ENCODE assay signal across 8 cellular contexts in the genomic region with DNA sequence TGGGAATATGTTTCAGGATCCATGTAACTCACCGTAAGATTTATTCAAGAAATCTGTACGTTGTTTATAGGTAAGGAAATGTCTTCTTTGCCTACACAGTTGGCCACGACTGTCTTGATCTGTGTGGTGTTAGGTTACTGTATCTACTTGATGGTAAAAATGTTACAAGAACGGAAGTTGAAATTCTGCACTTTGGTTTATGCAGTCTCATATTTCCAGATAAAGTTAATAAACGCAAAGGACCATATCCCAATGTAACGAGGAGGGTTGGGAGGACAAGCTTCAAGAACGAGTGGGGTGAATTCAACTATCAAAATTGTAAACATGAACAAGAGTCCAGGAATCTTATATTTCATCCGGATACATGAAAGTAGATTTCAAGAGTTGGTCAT. TPM values are rescaled to one million over a fixed set of nuclear protein-coding genes. Genes with fewer than 3 reads are reported as not detected.
DNase-seq lines count a peak whose midpoint lies in the region; ATAC-seq and TF ChIP-seq lines count a peak whose summit lies in the region.

No MANE protein-coding gene starts in this region.

- H3K9me2 ChIP-seq in GM23248 (ENCODE audit: insufficient read depth): no peaks in the 10 kb centered on the region

- peak overlapping the region; percentile 85 for H3K9ac ChIP-seq in GM23248
- H3K9ac ChIP-seq in SK-N-MC (ENCODE audit: insufficient read length): peak overlapping the region; percentile 87
- H3K9ac ChIP-seq in fibroblast of lung (ENCODE audit: insufficient read depth, low read length): peak overlapping the region; percentile 67

- no peaks in the 10 kb centered on the region for H3K27me3 ChIP-seq in GM23248 (replicated peaks; ENCODE audit: insufficient read depth)
- H3K27me3 ChIP-seq in fibroblast of lung (ENCODE audit: control insufficient read depth, insufficient read depth, low read length): no peaks in the 10 kb centered on the region

- no peaks in the 10 kb centered on the region for H3K27me3 Mint-ChIP-seq in progenitor cell of endocrine pancreas

- peak overlapping the region; percentile 98 for H3K4me3 Mint-ChIP-seq in progenitor cell of endocrine pancreas (ENCODE audit: low read depth)

- DNase-seq in GM23248 (no peak), SK-N-MC (ENCODE audit: low read depth, low spot score) (no peak), fibroblast of lung (ENCODE audit: low read depth in 2 of 2) (peak; percentile 16 to 44), progenitor cell of endocrine pancreas (ENCODE audit: low spot score, unreplicated experiment) (no peak), RKO (ENCODE audit: low spot score) (no peak), NCI-H2081 (lab: John Stamatoyannopoulos, UW) (no peak), DMS153 (lab: John Stamatoyannopoulos, UW) (no peak)

- 11 to 14% methylated on average over 8 of the region's 8 CpGs for WGBS in GM23248 (ENCODE audit: low coverage in 1 of 2, low lambda C conversion rate in 2 of 2, missing lambda C conversion rate in 2 of 2), 2 experiments

- ATAC-seq in GM18511 (IDR thresholded peaks at IDR 0.05; ENCODE audit: unreplicated experiment): no peak

- peaks cover 15% of the 10 kb centered on the region; the same call in 1 of the 2 replicates for H3K4me1 ChIP-seq in GM23248 (ENCODE audit: insufficient read depth)
- no peaks in the 10 kb centered on the region for H3K4me1 ChIP-seq in fibroblast of lung (ENCODE audit: control insufficient read depth, extremely low read depth, insufficient read depth, low read length)

- H4K20me1 ChIP-seq in GM23248 (ENCODE audit: insufficient read depth) (no peaks in the 10 kb centered on the region), fibroblast of lung (ENCODE audit: control insufficient read depth, extremely low read depth, insufficient read depth, low read length) (no peaks in the 10 kb centered on the region)

- H3K4me2 ChIP-seq in GM23248 (ENCODE audit: unreplicated experiment): peak overlapping the region; percentile 99
- peak overlapping the region; percentile 90 for H3K4me2 ChIP-seq in fibroblast of lung (ENCODE audit: extremely low read depth, insufficient read depth, low read length)

- peaks cover 2% of the 10 kb centered on the region for H3K36me3 Mint-ChIP-seq in progenitor cell of endocrine pancreas (ENCODE audit: insufficient read depth)

- H3K4me1 Mint-ChIP-seq in progenitor cell of endocrine pancreas (ENCODE audit: low read depth): peaks cover 18% of the 10 kb centered on the region

- H3K36me3 ChIP-seq in GM23248 (ENCODE audit: low read depth) (no peaks in the 10 kb centered on the region), SK-N-MC (ENCODE audit: insufficient read depth, low read length) (no peaks in the 10 kb centered on the region), fibroblast of lung (ENCODE audit: control insufficient read depth, insufficient read depth, low read length) (no peaks in the 10 kb centered on the region)

- H3K27ac ChIP-seq in GM23248 (peak overlapping the region; percentile 68), SK-N-MC (peak overlapping the region; percentile 63; the same call in 1 of the 2 replicates), fibroblast of lung (ENCODE audit: insufficient read depth, low read length) (peak overlapping the region; percentile 68)

- peak overlapping the region; percentile 90 for H3K4me3 ChIP-seq in GM23248
- peak overlapping the region; percentile 96 for H3K4me3 ChIP-seq in SK-N-MC
- H3K4me3 ChIP-seq in fibroblast of lung (replicated peaks in 1 of 4; ENCODE audit: control extremely low read depth in 1 of 4, insufficient read depth in 1 of 4, low read depth in 3 of 4, low read length in 4 of 4): peak overlapping the region; percentile 70 to 90 (median 82)

- H2AFZ ChIP-seq in GM23248 (peak overlapping the region; percentile 95), fibroblast of lung (ENCODE audit: low read length) (peak overlapping the region; percentile 81)

- H3K79me2 ChIP-seq in GM23248 (ENCODE audit: insufficient read depth): peaks cover 55% of the 10 kb centered on the region
- H3K79me2 ChIP-seq in fibroblast of lung (ENCODE audit: control insufficient read depth, insufficient read depth, low read length): peaks cover 11% of the 10 kb centered on the region

- H3K9me3 ChIP-seq in GM23248 (ENCODE audit: low read depth) (no peaks in the 10 kb centered on the region), SK-N-MC (ENCODE audit: low read depth, low read length) (no peaks in the 10 kb centered on the region), fibroblast of lung (ENCODE audit: control insufficient read depth, insufficient read depth, low read depth, low read length) (no peaks in the 10 kb centered on the region)

- in situ Hi-C loops in GM23248 (cut with MboI): no loop called here

- no peak for TF ChIP-seq CTCF in fibroblast of lung (conservative IDR thresholded peaks at IDR 0.05 in 1 of 2, IDR thresholded peaks at IDR 0.05 in 1 of 2; ENCODE audit: low read depth in 1 of 2, low read length in 2 of 2)
- no peak for TF ChIP-seq CTCF in progenitor cell of endocrine pancreas (IDR thresholded peaks at IDR 0.05; ENCODE audit: unreplicated experiment)

- no peaks in the 10 kb centered on the region for H3K9me3 Mint-ChIP-seq in progenitor cell of endocrine pancreas (ENCODE audit: low read depth)

- H3K27ac Mint-ChIP-seq in progenitor cell of endocrine pancreas: peak overlapping the region; percentile 98

- H3F3A ChIP-seq in GM23248 (ENCODE audit: insufficient read depth): peaks cover 14% of the 10 kb centered on the region

RNA-seq across cellular contexts. Expression of a gene that starts 1.0 kb away (rescaled TPM):
- 8.1 and 9.2 TPM in 2 replicates for total RNA-seq in GM23248 (2014; rRNA removed; shearing (Covaris generic))
- polyA plus RNA-seq in GM23248 (2016; fragmentation: Nextera tagmentation; extraction: Ambion mirVana): 3.5 and 3.8 TPM in 2 replicates
- 5.9 and 8.9 TPM in 2 replicates for total RNA-seq in fibroblast of lung
- 13.0 and 15.8 TPM in 2 replicates for polyA plus RNA-seq in fibroblast of lung
- 3.3 and 4.9 TPM in 2 replicates for polyA plus RNA-seq in fibroblast of lung (2012)
- 11.3 and 11.6 TPM in 2 replicates for polyA minus RNA-seq in fibroblast of lung (ENCODE audit: low replicate concordance)
- total RNA-seq in progenitor cell of endocrine pancreas: 20.8 and 22.3 TPM in 2 replicates

RNA-seq across cellular contexts. Expression of a gene that starts 50.6 kb away (rescaled TPM):
- total RNA-seq in GM23248 (2014; rRNA removed; shearing (Covaris generic)): 142 and 160 TPM in 2 replicates
- 147 and 154 TPM in 2 replicates for polyA plus RNA-seq in GM23248 (2016; fragmentation: Nextera tagmentation; extraction: Ambion mirVana)
- total RNA-seq in fibroblast of lung: 232 and 252 TPM in 2 replicates
- 150 and 189 TPM in 2 replicates for polyA plus RNA-seq in fibroblast of lung
- polyA plus RNA-seq in fibroblast of lung (2012): 119 and 178 TPM in 2 replicates
- polyA minus RNA-seq in fibroblast of lung (ENCODE audit: low replicate concordance): 18.6 and 22.7 TPM in 2 replicates
- total RNA-seq in progenitor cell of endocrine pancreas: 99.2 and 110 TPM in 2 replicates

RNA-seq across cellular contexts. Expression of a gene that starts 51.4 kb away (rescaled TPM):
- 51.1 and 53.2 TPM in 2 replicates for total RNA-seq in GM23248 (2014; rRNA removed; shearing (Covaris generic))
- polyA plus RNA-seq in GM23248 (2016; fragmentation: Nextera tagmentation; extraction: Ambion mirVana) (47.8 and 47.9 TPM in 2 replicates), fibroblast of lung (75.7 and 80.6 TPM in 2 replicates)
- total RNA-seq in fibroblast of lung (125 and 213 TPM in 2 replicates), progenitor cell of endocrine pancreas (70.1 and 71.0 TPM in 2 replicates)
- polyA plus RNA-seq in fibroblast of lung (2012): 50.8 and 52.2 TPM in 2 replicates
- polyA minus RNA-seq in fibroblast of lung (ENCODE audit: low replicate concordance): 22.9 and 28.1 TPM in 2 replicates

Comparison
In these comparisons a context has a peak if more than half of its experiments do, and no peak if none do; other contexts are left out.
1. DNase-seq: peak in fibroblast of lung (2 of 2); none in GM23248 (single experiment), SK-N-MC (single experiment), progenitor cell of endocrine pancreas (single experiment), RKO (single experiment), NCI-H2081 (0 of 2) and DMS153 (single experiment).
2. Peak in every context shown above with its lines, with median percentiles within 50 percentile points of each other: H3K27ac ChIP-seq, H3K4me3 ChIP-seq and H3K9ac ChIP-seq.